Comparison of ENCODE assay signal across 1 cellular context in genomic region chr12:107398101-107398500, GRCh38.
TF ChIP-seq lines count a peak whose summit lies in the region.

No MANE protein-coding gene starts in this region.

TF ChIP-seq in A549, 52 proteins besides CTCF, POLR2A, EP300 and RAD21 (continued from another document):
- TF ChIP-seq, protein P1, sequence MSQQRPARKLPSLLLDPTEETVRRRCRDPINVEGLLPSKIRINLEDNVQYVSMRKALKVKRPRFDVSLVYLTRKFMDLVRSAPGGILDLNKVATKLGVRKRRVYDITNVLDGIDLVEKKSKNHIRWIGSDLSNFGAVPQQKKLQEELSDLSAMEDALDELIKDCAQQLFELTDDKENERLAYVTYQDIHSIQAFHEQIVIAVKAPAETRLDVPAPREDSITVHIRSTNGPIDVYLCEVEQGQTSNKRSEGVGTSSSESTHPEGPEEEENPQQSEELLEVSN (IDR thresholded peaks at IDR 0.05; ENCODE audit: borderline replicate concordance, low read depth), result no peak
